Comparison of ENCODE assay signal across 16 cellular contexts in genomic region chr22:19106886-19107729, GRCh38. TPM values are rescaled to one million over a fixed set of nuclear protein-coding genes. Genes with fewer than 3 reads are reported as not detected.
A peak's percentile ranks its signal among the peaks of the same experiment; 100 is the strongest.
DNase-seq lines count a peak whose midpoint lies in the region; ATAC-seq and TF ChIP-seq lines count a peak whose summit lies in the region.
"Had no signal": no experiment of that assay in that cellular context is flagged by ENCODE, and none has a peak within 500 bp of the region (broad histone marks: within the 10 kb centered on the region; RNA-seq: fewer than 3 reads in every experiment).

No MANE protein-coding gene starts in this region.

- H3K9me3 Mint-ChIP-seq in MCF 10A (ENCODE audit: unreplicated experiment) (no peaks in the 10 kb centered on the region), natural killer cell (no peaks in the 10 kb centered on the region)
- H3K9me3 Mint-ChIP-seq in activated naive CD8-positive, alpha-beta T cell treated with anti-CD3 and anti-CD28 coated beads for 36 hours = no peaks in the 10 kb centered on the region
- H3K9me3 Mint-ChIP-seq: T-helper 1 cell treated with Interleukin-12 subunit alpha and Interleukin-12 subunit beta and Interleukin-4 antibody, amounts not matched to agents 30 μg/mL and 1 μg/mL, for 36 hours had no signal

- H3K36me3 Mint-ChIP-seq in MCF 10A (ENCODE audit: insufficient read depth, unreplicated experiment) (no peaks in the 10 kb centered on the region), natural killer cell (no peaks in the 10 kb centered on the region)
- peaks cover 9% of the 10 kb centered on the region for H3K36me3 Mint-ChIP-seq in activated naive CD8-positive, alpha-beta T cell treated with anti-CD3 and anti-CD28 coated beads for 36 hours

- H3K4me3 Mint-ChIP-seq in MCF 10A (ENCODE audit: unreplicated experiment) (no peak overlapping the region), natural killer cell (no peak overlapping the region)
- no peak overlapping the region for H3K4me3 Mint-ChIP-seq in activated naive CD8-positive, alpha-beta T cell treated with anti-CD3 and anti-CD28 coated beads for 36 hours

- BruUV-seq in MCF 10A (replicated peaks; lab: Mats Ljungman, UMichigan) (no TSS peak), mammary epithelial cell (replicated peaks; lab: Mats Ljungman, UMichigan) (no TSS peak)

- ATAC-seq in natural killer cell = no peak
- ATAC-seq in Right ventricle myocardium inferior = no peak
- ATAC-seq in HG03095 (IDR thresholded peaks at IDR 0.05; ENCODE audit: unreplicated experiment) = no peak
- ATAC-seq: left cardiac atrium had no signal

- H3K27ac Mint-ChIP-seq in MCF 10A (ENCODE audit: low read depth, unreplicated experiment) = peak overlapping the region; percentile 94
- peak overlapping the region; percentile 74 for H3K27ac Mint-ChIP-seq in activated naive CD8-positive, alpha-beta T cell treated with anti-CD3 and anti-CD28 coated beads for 36 hours
- peak overlapping the region; percentile 80 to 84 for H3K27ac Mint-ChIP-seq in natural killer cell

- no peaks in the 10 kb centered on the region for H3K36me3 ChIP-seq in mammary epithelial cell (ENCODE audit: insufficient read depth, low read length)
- H3K36me3 ChIP-seq: esophagus muscularis mucosa had no signal

- H3K9me3 ChIP-seq in mammary epithelial cell (replicated peaks; ENCODE audit: insufficient read depth, low read length) = no peaks in the 10 kb centered on the region
- H3K9me3 ChIP-seq: esophagus muscularis mucosa, heart right ventricle had no signal

- H3K4me1 ChIP-seq in mammary epithelial cell (ENCODE audit: insufficient read depth, low read length) = peaks cover 15% of the 10 kb centered on the region

- CTCF ChIA-PET in MCF 10A (lab: Yijun Ruan, JAX) = interaction anchor here (0.6 to 1.2 kb wide), 5 partner anchors 8 to 194 kb away, joined by 3 to 6 read pairs (median 3); no protein-coding TSS in a partner anchor
- CTCF ChIA-PET in mammary epithelial cell (lab: Charles Lee; ENCODE audit: low non-redundant PET) = no interaction called here

- peaks cover 88% of the 10 kb centered on the region for H3K79me2 ChIP-seq in mammary epithelial cell (ENCODE audit: insufficient read depth, low read length)

- TF ChIP-seq CTCF in MCF 10A (IDR thresholded peaks at IDR 0.05; ENCODE audit: unreplicated experiment) (no peak), mammary epithelial cell (conservative IDR thresholded peaks at IDR 0.05 in 1 of 2, IDR thresholded peaks at IDR 0.05 in 1 of 2; ENCODE audit: extremely low read depth in 1 of 2, insufficient read depth in 1 of 2, low read depth in 1 of 2, low read length in 2 of 2) (no peak), natural killer cell (IDR thresholded peaks at IDR 0.05) (no peak)

- no peak overlapping the region for H3K27ac ChIP-seq in mammary epithelial cell (ENCODE audit: insufficient read depth, low read depth, low read length)

- POLR2A ChIA-PET in MCF 10A (lab: Yijun Ruan, JAX) = interaction anchor here (3.1 kb wide), 1 partner anchor 15 kb away, joined by 15 read pairs; the partner anchor contains the start of gene DGCR2

- H3K27me3 Mint-ChIP-seq in MCF 10A (ENCODE audit: insufficient read depth, unreplicated experiment) (no peaks in the 10 kb centered on the region), natural killer cell (ENCODE audit: low read depth in 2 of 2) (no peaks in the 10 kb centered on the region)
- no peaks in the 10 kb centered on the region for H3K27me3 Mint-ChIP-seq in activated naive CD8-positive, alpha-beta T cell treated with anti-CD3 and anti-CD28 coated beads for 36 hours

- H3K4me2 ChIP-seq in mammary epithelial cell (ENCODE audit: insufficient read depth, low read depth, low read length) = no peak overlapping the region

- H3K27me3 ChIP-seq in mammary epithelial cell (ENCODE audit: insufficient read depth, low read length) = no peaks in the 10 kb centered on the region
- H3K27me3 ChIP-seq: esophagus muscularis mucosa, heart right ventricle had no signal

- in situ Hi-C loops in mammary epithelial cell (cut with MboI; ENCODE audit: low sequenced_read_pairs in 2 of 2) = no loop called here

- peaks cover 29% of the 10 kb centered on the region for H3K4me1 Mint-ChIP-seq in MCF 10A (ENCODE audit: insufficient read depth, unreplicated experiment)
- H3K4me1 Mint-ChIP-seq in activated naive CD8-positive, alpha-beta T cell treated with anti-CD3 and anti-CD28 coated beads for 36 hours = peaks cover 60% of the 10 kb centered on the region
- peaks cover 57 to 66% of the 10 kb centered on the region in 2 donors for H3K4me1 Mint-ChIP-seq in natural killer cell

- H3K4me3 ChIP-seq in mammary epithelial cell (replicated peaks in 1 of 3; ENCODE audit: insufficient read depth in 1 of 3, low read depth in 2 of 3, low read length in 3 of 3) = no peak overlapping the region
- H3K4me3 ChIP-seq: esophagus muscularis mucosa, heart right ventricle had no signal

- no peak overlapping the region for H3K9ac ChIP-seq in mammary epithelial cell (ENCODE audit: insufficient read depth, low read length)

- DNase-seq in MCF 10A (ENCODE audit: unreplicated experiment) (no peak), mammary epithelial cell (no peak), natural killer cell (no peak), activated gamma-delta T cell treated with Interleukin-2 at 50 U/mL for 16 hours (no peak), epidermal melanocyte (ENCODE audit: insufficient read length, low spot score) (no peak), Right ventricle myocardium inferior (ENCODE audit: missing footprints) (no peak)
- DNase-seq in activated naive CD8-positive, alpha-beta T cell treated with anti-CD3 and anti-CD28 coated beads for 36 hours = no peak
- DNase-seq: heart right ventricle, left cardiac atrium, right cardiac atrium had no signal

- WGBS in mammary epithelial cell (ENCODE audit: low coverage, missing lambda C conversion rate) = 85% methylated on average over 3 of the region's 3 CpGs

- H2AFZ ChIP-seq in mammary epithelial cell (ENCODE audit: low read depth, low read length) = no peak overlapping the region

- dilution Hi-C loops in mammary epithelial cell (cut with HindIII; ENCODE audit: low sequenced_read_pairs) = no loop called here

- H4K20me1 ChIP-seq in mammary epithelial cell (ENCODE audit: insufficient read depth, low read length) = peaks cover 6% of the 10 kb centered on the region

- intact Hi-C loops in MCF 10A (cut with micrococcal nuclease) (no loop called here), mammary epithelial cell (cut with micrococcal nuclease) (loop anchor here (1.0 to 5.0 kb wide), 3 partner anchors 72 to 610 kb away; no protein-coding TSS in a partner anchor), natural killer cell (cut with micrococcal nuclease) (no loop called here), Right ventricle myocardium inferior (cut with DNase I) (no loop called here)

RNA-seq across cellular contexts. Expression of gene DGCR2, which starts 15.1 kb away (rescaled TPM):
- 41.2 and 50.1 TPM in 2 replicates for total RNA-seq in MCF 10A (2022)
- 10 to 100 TPM; 66.1 to 80.9 TPM for total RNA-seq in mammary epithelial cell
- polyA plus RNA-seq in mammary epithelial cell = 66.8 TPM
- 107 TPM for polyA minus RNA-seq in mammary epithelial cell
- total RNA-seq in activated naive CD8-positive, alpha-beta T cell treated with anti-CD3 and anti-CD28 coated beads for 36 hours = 10 to 100 TPM; 20.5 to 22.2 TPM
- total RNA-seq in natural killer cell = 10 to 100 TPM; 27.5 to 44.1 (median 41.3) TPM
- 29.9 TPM for total RNA-seq in Right ventricle myocardium inferior

RNA-seq across cellular contexts. Expression of gene TSSK2, which starts 24.0 kb away (rescaled TPM):
- total RNA-seq in MCF 10A (2022) (not detected in 2 replicates), mammary epithelial cell (under 1 TPM in 1 of 2 donors, not detected in 1; 0.16 TPM), natural killer cell (not detected), Right ventricle myocardium inferior (not detected)
- not detected for polyA plus RNA-seq in mammary epithelial cell
- not detected for polyA minus RNA-seq in mammary epithelial cell
- total RNA-seq in activated naive CD8-positive, alpha-beta T cell treated with anti-CD3 and anti-CD28 coated beads for 36 hours = not detected
- total RNA-seq: dermis microvascular lymphatic vessel endothelial cell, esophagus muscularis mucosa, HT1080, left cardiac atrium, right cardiac atrium, ureter had no signal

RNA-seq across cellular contexts. Expression of gene ESS2, which starts 37.3 kb away (rescaled TPM):
- 12.4 and 18.1 TPM in 2 replicates for total RNA-seq in MCF 10A (2022)
- 10 to 100 TPM; 12.0 to 17.6 TPM for total RNA-seq in mammary epithelial cell
- 14.6 TPM for polyA plus RNA-seq in mammary epithelial cell
- polyA minus RNA-seq in mammary epithelial cell = 8.0 TPM
- total RNA-seq in activated naive CD8-positive, alpha-beta T cell treated with anti-CD3 and anti-CD28 coated beads for 36 hours = 10 to 100 TPM; 16.8 to 18.0 TPM
- total RNA-seq in natural killer cell = 10 to 100 TPM; 47.6 to 51.6 (median 47.7) TPM
- 8.8 TPM for total RNA-seq in Right ventricle myocardium inferior

RNA-seq across cellular contexts. Expression of gene GSC2, which starts 43.0 kb away (rescaled TPM):
- total RNA-seq in MCF 10A (2022) (not detected in 2 replicates), mammary epithelial cell (not detected), natural killer cell (not detected), Right ventricle myocardium inferior (not detected)
- not detected for polyA plus RNA-seq in mammary epithelial cell
- not detected for polyA minus RNA-seq in mammary epithelial cell
- not detected for total RNA-seq in activated naive CD8-positive, alpha-beta T cell treated with anti-CD3 and anti-CD28 coated beads for 36 hours
- total RNA-seq: dermis microvascular lymphatic vessel endothelial cell, esophagus muscularis mucosa, heart right ventricle, HT1080, left cardiac atrium, right cardiac atrium, ureter had no signal
- polyA plus RNA-seq: heart right ventricle, right cardiac atrium had no signal
